In the genomic region with DNA sequence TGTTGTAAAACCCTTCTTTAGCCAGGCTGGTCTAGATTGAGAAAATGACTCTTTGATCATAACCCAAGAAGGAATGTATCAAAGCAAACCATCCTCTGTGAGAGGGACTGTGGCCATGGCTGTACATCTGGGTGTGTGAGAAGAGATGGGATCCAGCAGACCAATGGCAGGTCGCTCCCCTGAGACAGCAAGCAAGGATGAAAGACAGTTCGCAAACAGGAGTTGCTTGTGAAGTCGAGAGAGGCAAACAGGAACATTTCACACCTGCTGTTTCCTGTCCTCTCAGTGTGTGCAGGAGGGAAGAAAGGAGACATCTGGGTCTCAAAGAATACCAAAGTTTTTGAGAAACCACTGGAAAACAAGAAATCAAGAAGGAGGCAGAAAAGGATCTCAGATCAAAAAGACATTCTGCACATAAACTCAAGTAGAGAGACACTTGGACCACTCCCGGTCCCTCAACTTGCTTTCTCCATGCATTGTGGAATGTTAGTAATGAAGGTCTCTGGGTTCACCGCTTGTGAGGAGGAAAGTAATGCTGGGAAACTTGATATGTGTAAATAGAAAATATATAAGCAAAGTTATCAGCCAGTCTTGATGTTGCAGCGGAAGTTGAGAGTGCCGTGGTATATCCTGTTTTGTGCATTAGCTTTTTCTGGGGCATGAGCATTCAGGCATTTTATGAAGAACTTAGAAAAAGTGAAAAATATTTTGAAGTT, we compare ENCODE assay signal across 22 cellular contexts.
DNase-seq lines count a peak whose midpoint lies in the region; ATAC-seq and TF ChIP-seq lines count a peak whose summit lies in the region.
"Had no signal": no experiment of that assay in that cellular context is flagged by ENCODE, and none has a peak within 500 bp of the region (broad histone marks: within the 10 kb centered on the region; RNA-seq: fewer than 3 reads in every experiment).

No MANE protein-coding gene starts in this region.

- 0 out of 2 replicates have a peak overlapping the region, but pooled peaks have one; percentile 29 for H3K4me2 ChIP-seq in MM.1S (ENCODE audit: low read depth, low read length)
- H3K4me2 ChIP-seq in smooth muscle cell = no peak overlapping the region

- no peak overlapping the region for H3K27ac ChIP-seq in CD8-positive, alpha-beta T cell (ENCODE audit: low read depth, low read length)
- H3K27ac ChIP-seq in MM.1S (ENCODE audit: low read length) (no peak overlapping the region), thyroid gland (no peak overlapping the region), smooth muscle cell (ENCODE audit: low read depth) (no peak overlapping the region)
- H3K27ac ChIP-seq: adrenal gland, cardiac muscle cell, gastrocnemius medialis, spleen had no signal

- H3K9me3 Mint-ChIP-seq in CD8-positive, alpha-beta T cell = no peaks in the 10 kb centered on the region
- H3K9me3 Mint-ChIP-seq in endothelial cell (ENCODE audit: unreplicated experiment) = no peaks in the 10 kb centered on the region

- no peaks in the 10 kb centered on the region for H3K4me1 ChIP-seq in CD8-positive, alpha-beta T cell (ENCODE audit: insufficient read depth, low read length)
- H3K4me1 ChIP-seq in MM.1S (ENCODE audit: low read length) (peaks cover 12% of the 10 kb centered on the region; the same call in 1 of the 2 replicates), thyroid gland (no peaks in the 10 kb centered on the region), smooth muscle cell (ENCODE audit: low read depth) (no peaks in the 10 kb centered on the region)

- H3K9me2 ChIP-seq in MM.1S (replicated peaks; ENCODE audit: insufficient read depth, low read length) = no peaks in the 10 kb centered on the region

- WGBS in thyroid gland, 2 donors = 63 to 65% methylated on average over 7 of the region's 7 CpGs
- WGBS in smooth muscle cell (ENCODE audit: low lambda C conversion rate) = 89% methylated on average over 7 of the region's 7 CpGs

- no peak overlapping the region for H3K4me3 ChIP-seq in CD8-positive, alpha-beta T cell (ENCODE audit: low read depth, low read length)
- H3K4me3 ChIP-seq in MM.1S (ENCODE audit: low read length) (no peak overlapping the region), thyroid gland (replicated peaks in 1 of 3) (no peak overlapping the region), smooth muscle cell (no peak overlapping the region)
- H3K4me3 ChIP-seq: adrenal gland, cardiac muscle cell, gastrocnemius medialis, GM12878, spleen had no signal

- no peak for TF ChIP-seq CTCF in CD8-positive, alpha-beta T cell (IDR thresholded peaks at IDR 0.05)
- TF ChIP-seq CTCF in MM.1S (IDR thresholded peaks at IDR 0.05; ENCODE audit: low read length) = no peak
- no peak for TF ChIP-seq CTCF in endothelial cell (IDR thresholded peaks at IDR 0.05; ENCODE audit: unreplicated experiment)
- no peak for TF ChIP-seq CTCF in thyroid gland (IDR thresholded peaks at IDR 0.05)
- no peak for TF ChIP-seq CTCF in smooth muscle cell (IDR thresholded peaks at IDR 0.05; ENCODE audit: borderline replicate concordance, insufficient read depth, poor library complexity, severe bottlenecking)

- no peak overlapping the region for H3K4me3 Mint-ChIP-seq in CD8-positive, alpha-beta T cell
- no peak overlapping the region for H3K4me3 Mint-ChIP-seq in endothelial cell (ENCODE audit: unreplicated experiment)
- H3K4me3 Mint-ChIP-seq: B cell had no signal

- intact Hi-C loops in CD8-positive, alpha-beta T cell (cut with DNase I, micrococcal nuclease) = no loop called here
- intact Hi-C loops in thyroid gland (cut with DNase I) = no loop called here

- H2AFZ ChIP-seq in MM.1S (ENCODE audit: low read length) (no peak overlapping the region), smooth muscle cell (ENCODE audit: low read depth) (no peak overlapping the region)

- H4K20me1 ChIP-seq in MM.1S (ENCODE audit: insufficient read depth, low read length) = no peaks in the 10 kb centered on the region
- H4K20me1 ChIP-seq in smooth muscle cell (ENCODE audit: low read depth) = no peaks in the 10 kb centered on the region

- H3K4me1 Mint-ChIP-seq in CD8-positive, alpha-beta T cell (ENCODE audit: low read depth) = peaks cover 10% of the 10 kb centered on the region
- peaks cover 30% of the 10 kb centered on the region for H3K4me1 Mint-ChIP-seq in endothelial cell (ENCODE audit: unreplicated experiment)
- H3K4me1 Mint-ChIP-seq: B cell had no signal

- ATAC-seq in CD8-positive, alpha-beta T cell = no peak
- no peak for ATAC-seq in HG02678 (IDR thresholded peaks at IDR 0.05; ENCODE audit: unreplicated experiment)
- ATAC-seq: gastrocnemius medialis, GM12878, left cardiac atrium had no signal

- H3F3A ChIP-seq in MM.1S (ENCODE audit: insufficient read depth, low read length) (peaks cover 2% of the 10 kb centered on the region; the same call in 1 of the 2 replicates), smooth muscle cell (ENCODE audit: low read depth) (no peaks in the 10 kb centered on the region)

- POLR2A ChIA-PET in CD8-positive, alpha-beta T cell (lab: Charles Lee) = no interaction called here

- peak; percentile 2 for DNase-seq in SIG-M5 treated with dmso at 0.1 percent for 504 hours (lab: John Stamatoyannopoulos, UW; ENCODE audit: unreplicated experiment)
- no peak for DNase-seq in SIG-M5 (lab: John Stamatoyannopoulos, UW)
- DNase-seq in CD8-positive, alpha-beta T cell = no peak
- no peak for DNase-seq in MM.1S
- DNase-seq in endothelial cell (ENCODE audit: low spot score) = peak; percentile 4
- DNase-seq in thyroid gland = no peak
- DNase-seq in smooth muscle cell (lab: John Stamatoyannopoulos, UW; ENCODE audit: unreplicated experiment) = no peak
- DNase-seq: activated CD4-positive, alpha-beta T cell treated with anti-CD3 and anti-CD28 coated beads, Interleukin-2, amount 50 U/mL, for 4 hours; activated T-cell treated with anti-CD3 and anti-CD28 coated beads for 4 hours; adrenal gland; gastrocnemius medialis; HCEC 1CT; left cardiac atrium; midbrain; NCI-H1694; NK-92 treated with Interleukin-12 subunit alpha and Interleukin-12 subunit beta, amount 100 ng/mL, for 24 hours; spleen; stimulated activated CD4-positive, alpha-beta T cell treated with anti-CD3 and anti-CD28 coated beads, Interleukin-4, amount 100 ng/mL, for 4 hours had no signal

- CTCF ChIA-PET in CD8-positive, alpha-beta T cell (lab: Charles Lee) = no interaction called here

- TF ChIP-seq POLR2A in thyroid gland (IDR thresholded peaks at IDR 0.05) = no peak

- no peaks in the 10 kb centered on the region for H3K36me3 ChIP-seq in CD8-positive, alpha-beta T cell (ENCODE audit: insufficient read depth, low read length)
- H3K36me3 ChIP-seq in MM.1S (replicated peaks; ENCODE audit: insufficient read depth, low read length) (no peaks in the 10 kb centered on the region), thyroid gland (no peaks in the 10 kb centered on the region), smooth muscle cell (ENCODE audit: low read depth) (no peaks in the 10 kb centered on the region)
- H3K36me3 ChIP-seq: adrenal gland, cardiac muscle cell, gastrocnemius medialis, spleen had no signal

- no peaks in the 10 kb centered on the region for H3K27me3 ChIP-seq in CD8-positive, alpha-beta T cell (ENCODE audit: insufficient read depth, low read length)
- no peaks in the 10 kb centered on the region for H3K27me3 ChIP-seq in MM.1S (replicated peaks; ENCODE audit: insufficient read depth, low read length)
- no peaks in the 10 kb centered on the region for H3K27me3 ChIP-seq in thyroid gland
- H3K27me3 ChIP-seq in smooth muscle cell (ENCODE audit: low read depth) = no peaks in the 10 kb centered on the region
- H3K27me3 ChIP-seq: adrenal gland, cardiac muscle cell, gastrocnemius medialis, spleen had no signal

- no peak overlapping the region for H3K9ac ChIP-seq in MM.1S (ENCODE audit: low read length)
- H3K9ac ChIP-seq in smooth muscle cell (ENCODE audit: low read depth) = no peak overlapping the region

- H3K9me3 ChIP-seq in CD8-positive, alpha-beta T cell (ENCODE audit: low read length) = no peaks in the 10 kb centered on the region
- H3K9me3 ChIP-seq in MM.1S (replicated peaks; ENCODE audit: insufficient read depth, low read length) (no peaks in the 10 kb centered on the region), thyroid gland (no peaks in the 10 kb centered on the region), smooth muscle cell (replicated peaks; ENCODE audit: low read depth) (no peaks in the 10 kb centered on the region)
- H3K9me3 ChIP-seq: adrenal gland, gastrocnemius medialis, spleen had no signal

- H3K79me2 ChIP-seq in MM.1S (ENCODE audit: low read length) (no peaks in the 10 kb centered on the region), smooth muscle cell (ENCODE audit: low read depth) (no peaks in the 10 kb centered on the region)

- H3K27ac Mint-ChIP-seq in CD8-positive, alpha-beta T cell = peak overlapping the region; percentile 6
- H3K27ac Mint-ChIP-seq in endothelial cell (ENCODE audit: unreplicated experiment) = peak overlapping the region; percentile 26
- H3K27ac Mint-ChIP-seq: B cell had no signal

- H3K27me3 Mint-ChIP-seq in CD8-positive, alpha-beta T cell (ENCODE audit: low read depth) = no peaks in the 10 kb centered on the region
- no peaks in the 10 kb centered on the region for H3K27me3 Mint-ChIP-seq in endothelial cell (ENCODE audit: unreplicated experiment)
- H3K27me3 Mint-ChIP-seq: B cell had no signal

- no peaks in the 10 kb centered on the region for H3K36me3 Mint-ChIP-seq in CD8-positive, alpha-beta T cell
- H3K36me3 Mint-ChIP-seq in endothelial cell (ENCODE audit: low read depth, unreplicated experiment) = no peaks in the 10 kb centered on the region

Comparison
In these comparisons a context has a peak if more than half of its experiments do, and no peak if none do; other contexts are left out.
1. DNase-seq: peak in SIG-M5 treated with dmso at 0.1 percent for 504 hours (single experiment) and endothelial cell (single experiment); none in SIG-M5 (single experiment), CD8-positive, alpha-beta T cell (0 of 7), MM.1S (single experiment), thyroid gland (0 of 2) and smooth muscle cell (single experiment).